ENCODE assay signal across 1 cellular context in genomic region chr5:60417500-60418181, GRCh38.
TF ChIP-seq lines count a peak whose summit lies in the region.

No MANE protein-coding gene starts in this region.

TF ChIP-seq in HepG2, 621 proteins besides CTCF, POLR2A, EP300 and RAD21 (continued from another document and continues in another):
- 0 out of 2 replicates have a peak, but pooled peaks have one; percentile 16 for TF ChIP-seq RBFOX2 (IDR thresholded peaks at IDR 0.05; ENCODE audit: low read depth, low read length)
- peak; percentile 40; the same call in 1 of the 2 replicates for TF ChIP-seq DMAP1 (CRISPR knock-in tag; IDR thresholded peaks at IDR 0.05)
- peak; percentile 66; the same call in 1 of the 2 replicates for TF ChIP-seq NFKBIZ (CRISPR knock-in tag; IDR thresholded peaks at IDR 0.05)
- TF ChIP-seq FOXO4 (CRISPR knock-in tag; conservative IDR thresholded peaks at IDR 0.05), result no peak
- TF ChIP-seq RCOR2 (CRISPR knock-in tag; IDR thresholded peaks at IDR 0.05), result peak; percentile 87
- 0 out of 2 replicates have a peak, but pooled peaks have one; percentile 7 for TF ChIP-seq ZNF644 (CRISPR knock-in tag; IDR thresholded peaks at IDR 0.05; ENCODE audit: low read depth)
- no peak for TF ChIP-seq HNRNPK (IDR thresholded peaks at IDR 0.05; ENCODE audit: low read depth, low read length, poor library complexity, severe bottlenecking)
- TF ChIP-seq HNF4G (IDR thresholded peaks at IDR 0.05; ENCODE audit: borderline replicate concordance, low read depth, low read length), result peak; percentile 55; the same call in 1 of the 2 replicates
- no peak for TF ChIP-seq HNF4G (CRISPR knock-in tag; IDR thresholded peaks at IDR 0.05; ENCODE audit: borderline replicate concordance, low read depth)
- TF ChIP-seq STAG1 (CRISPR knock-in tag; IDR thresholded peaks at IDR 0.05), result peak; percentile 16; the same call in 1 of the 2 replicates
- peak; percentile 20; the same call in 1 of the 2 replicates for TF ChIP-seq ZNF629 (CRISPR knock-in tag; conservative IDR thresholded peaks at IDR 0.05)
- TF ChIP-seq HOMEZ (CRISPR knock-in tag; IDR thresholded peaks at IDR 0.05; ENCODE audit: low read depth), result peak; percentile 89; the same call in 1 of the 2 replicates
- peak; percentile 92; the same call in 1 of the 2 replicates for TF ChIP-seq HMG20A (CRISPR knock-in tag; IDR thresholded peaks at IDR 0.05; ENCODE audit: borderline replicate concordance)
- TF ChIP-seq TFDP2 (CRISPR knock-in tag; IDR thresholded peaks at IDR 0.05), result 0 out of 2 replicates have a peak, but pooled peaks have one; percentile 16
- TF ChIP-seq HNF4A (CRISPR knock-in tag; IDR thresholded peaks at IDR 0.05), result peak; percentile 80
- TF ChIP-seq GATA4 (IDR thresholded peaks at IDR 0.05; ENCODE audit: borderline replicate concordance, low read depth), result peak; percentile 83; the same call in 1 of the 2 replicates
- peak; percentile 67 for TF ChIP-seq SAP130 (CRISPR knock-in tag; IDR thresholded peaks at IDR 0.05; ENCODE audit: low read depth)
- no peak for TF ChIP-seq ZNF816 (CRISPR knock-in tag; IDR thresholded peaks at IDR 0.05; ENCODE audit: borderline replicate concordance)
- TF ChIP-seq ZSCAN9 (CRISPR knock-in tag; IDR thresholded peaks at IDR 0.05; ENCODE audit: borderline replicate concordance), result peak; percentile 44; the same call in 1 of the 2 replicates
- TF ChIP-seq ZBTB38 (CRISPR knock-in tag; IDR thresholded peaks at IDR 0.05), result no peak
- TF ChIP-seq ZNF367 (CRISPR knock-in tag; IDR thresholded peaks at IDR 0.05; ENCODE audit: borderline replicate concordance), result peak; percentile 82; the same call in 1 of the 2 replicates
- no peak for TF ChIP-seq TBP (CRISPR knock-in tag; IDR thresholded peaks at IDR 0.05)
- 0 out of 2 replicates have a peak, but pooled peaks have one; percentile 29 for TF ChIP-seq SATB2 (CRISPR knock-in tag; IDR thresholded peaks at IDR 0.05)
- peak; percentile 97 for TF ChIP-seq ATF2 (CRISPR knock-in tag; IDR thresholded peaks at IDR 0.05)
- TF ChIP-seq TRIM24 (CRISPR knock-in tag; IDR thresholded peaks at IDR 0.05), result no peak
- TF ChIP-seq KLF16 (CRISPR knock-in tag; IDR thresholded peaks at IDR 0.05), result peak in 1 of 2 experiments; percentile 72; a peak in 2 of 4 replicates
- no peak for TF ChIP-seq POLR2AphosphoS2 (IDR thresholded peaks at IDR 0.05; ENCODE audit: low read depth, low read length)
- TF ChIP-seq FOXA3 (CRISPR knock-in tag; IDR thresholded peaks at IDR 0.05), result peak; percentile 84
- peak; percentile 99 for TF ChIP-seq ZNF362 (CRISPR knock-in tag; IDR thresholded peaks at IDR 0.05; ENCODE audit: borderline replicate concordance)
- no peak for TF ChIP-seq SKI (IDR thresholded peaks at IDR 0.05; ENCODE audit: partially characterized antibody)
- no peak for TF ChIP-seq BRF2 (CRISPR knock-in tag; IDR thresholded peaks at IDR 0.05)
- 0 out of 2 replicates have a peak, but pooled peaks have one; percentile 42 for TF ChIP-seq FOXK2 (IDR thresholded peaks at IDR 0.05)
- peak; percentile 75; the same call in 1 of the 2 replicates for TF ChIP-seq CHD4 (IDR thresholded peaks at IDR 0.05; ENCODE audit: borderline replicate concordance, low read length)
- no peak; the same call in 1 of the 2 replicates for TF ChIP-seq ZSCAN5A (CRISPR knock-in tag; IDR thresholded peaks at IDR 0.05; ENCODE audit: borderline replicate concordance)
- TF ChIP-seq ZFP41 (CRISPR knock-in tag; IDR thresholded peaks at IDR 0.05; ENCODE audit: borderline replicate concordance), result no peak
- 0 out of 2 replicates have a peak, but pooled peaks have one; percentile 39 for TF ChIP-seq ZNF280D (CRISPR knock-in tag; IDR thresholded peaks at IDR 0.05)
- peak; percentile 43; the same call in 1 of the 2 replicates for TF ChIP-seq NR2C2 (CRISPR knock-in tag; IDR thresholded peaks at IDR 0.05; ENCODE audit: borderline replicate concordance)
- TF ChIP-seq HNF1A (IDR thresholded peaks at IDR 0.05; ENCODE audit: low read depth), result peak; percentile 48
- TF ChIP-seq HNF1A (CRISPR knock-in tag; IDR thresholded peaks at IDR 0.05; ENCODE audit: borderline replicate concordance), result peak; percentile 63; the same call in 1 of the 2 replicates
- peak; percentile 34; the same call in 1 of the 2 replicates for TF ChIP-seq TARDBP (CRISPR knock-in tag; IDR thresholded peaks at IDR 0.05)
- TF ChIP-seq ZNF292 (CRISPR knock-in tag; IDR thresholded peaks at IDR 0.05; ENCODE audit: borderline replicate concordance, low read depth), result peak; percentile 45; the same call in 1 of the 2 replicates
- no peak for TF ChIP-seq TRIM22 (IDR thresholded peaks at IDR 0.05)
- TF ChIP-seq ZNF33A (CRISPR knock-in tag; IDR thresholded peaks at IDR 0.05; ENCODE audit: borderline replicate concordance), result no peak
- peak; percentile 54 for TF ChIP-seq TBL1XR1 (IDR thresholded peaks at IDR 0.05; ENCODE audit: borderline replicate concordance, low read length, partially characterized antibody)
